ENCODE assay signal across 9 cellular contexts in the genomic region with DNA sequence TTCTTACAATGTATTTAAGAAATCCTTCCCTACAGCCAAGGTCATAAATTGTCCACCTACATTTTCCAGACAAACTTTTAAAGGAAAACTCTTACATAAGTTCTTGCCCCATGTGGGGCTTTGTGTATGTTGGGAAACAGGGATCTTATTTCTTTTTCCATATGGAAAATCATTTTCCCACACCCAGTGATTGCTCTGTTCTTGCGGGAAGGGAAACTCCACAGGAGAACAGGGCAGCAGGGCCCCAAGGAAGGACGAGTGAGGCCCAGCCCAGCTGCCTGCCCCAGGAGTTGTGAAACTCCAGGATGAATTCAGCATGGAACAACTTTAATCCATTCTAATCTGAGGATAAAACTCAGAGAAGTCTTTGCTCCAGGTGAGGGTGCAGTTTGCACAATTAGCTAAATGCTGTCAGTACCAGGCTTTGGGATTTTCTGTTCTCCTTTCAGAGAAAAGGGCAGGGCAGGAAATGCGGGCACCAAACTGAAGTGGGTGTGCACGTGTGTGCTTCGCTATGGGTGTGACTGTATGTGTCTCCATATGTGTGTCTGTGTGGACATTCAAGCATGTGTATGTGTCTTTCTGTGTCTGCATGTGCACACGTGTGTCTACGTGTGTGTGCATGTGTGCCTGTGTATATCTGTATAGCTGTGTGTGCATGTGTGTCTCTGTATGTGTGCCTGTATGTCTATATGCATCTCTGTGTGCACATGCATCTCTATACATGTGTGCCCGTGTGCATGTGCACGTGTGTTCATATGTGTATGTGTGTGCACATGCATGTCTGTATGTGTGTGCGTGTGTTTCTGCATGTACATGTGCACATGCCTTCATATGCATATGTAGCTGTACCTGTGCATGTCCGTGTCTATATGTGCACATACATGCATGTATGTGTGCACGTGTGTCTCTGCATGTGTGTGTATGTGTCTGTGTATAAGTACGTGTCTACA.
DNase-seq lines count a peak whose midpoint lies in the region; ATAC-seq, FAIRE-seq and TF ChIP-seq lines count a peak whose summit lies in the region.
"Had no signal": no experiment of that assay in that cellular context is flagged by ENCODE, and none has a peak within 500 bp of the region (broad histone marks: within the 10 kb centered on the region; RNA-seq: fewer than 3 reads in every experiment).

No MANE protein-coding gene starts in this region.

- intact Hi-C loops in spleen (cut with DNase I; ENCODE audit: low total_unique reads): no loop called here

- H3K36me3 ChIP-seq in SK-N-MC (ENCODE audit: insufficient read depth, low read length): no peaks in the 10 kb centered on the region
- no peaks in the 10 kb centered on the region for H3K36me3 ChIP-seq in spleen

- H3K27ac Mint-ChIP-seq in stimulated activated effector memory CD8-positive, alpha-beta T cell treated with anti-CD3 and anti-CD28 coated beads, Interleukin-12 subunit alpha, Interleukin-12 subunit beta, amount 100 ng/mL, for 72 hours: peak overlapping the region; percentile 13

- no peak overlapping the region for H3K4me3 Mint-ChIP-seq in stimulated activated effector memory CD8-positive, alpha-beta T cell treated with anti-CD3 and anti-CD28 coated beads, Interleukin-12 subunit alpha, Interleukin-12 subunit beta, amount 100 ng/mL, for 72 hours

- peaks cover 27% of the 10 kb centered on the region for H3K4me1 Mint-ChIP-seq in stimulated activated effector memory CD8-positive, alpha-beta T cell treated with anti-CD3 and anti-CD28 coated beads, Interleukin-12 subunit alpha, Interleukin-12 subunit beta, amount 100 ng/mL, for 72 hours

- H3K27me3 ChIP-seq in spleen (replicated peaks in 1 of 7): no peaks in the 10 kb centered on the region

- H3K9me3 Mint-ChIP-seq in stimulated activated effector memory CD8-positive, alpha-beta T cell treated with anti-CD3 and anti-CD28 coated beads, Interleukin-12 subunit alpha, Interleukin-12 subunit beta, amount 100 ng/mL, for 72 hours: no peaks in the 10 kb centered on the region

- TF ChIP-seq CTCF in HFF-Myc (IDR thresholded peaks at IDR 0.05; ENCODE audit: low read depth, low read length, missing control alignments): no peak
- TF ChIP-seq CTCF in foreskin fibroblast (IDR thresholded peaks at IDR 0.05; ENCODE audit: low read depth, low read length): no peak
- no peak for TF ChIP-seq CTCF in spleen (IDR thresholded peaks at IDR 0.05 in 8 of 11, conservative IDR thresholded peaks at IDR 0.05 in 3 of 11)

- DNase-seq in HFF-Myc (ENCODE audit: extremely low read depth, low read depth) (peak; percentile 48), SK-N-MC (ENCODE audit: low read depth, low spot score) (no peak), foreskin fibroblast (peak; percentile 87 to 93), GM19239 (ENCODE audit: insufficient read length, low spot score) (no peak), spleen (no peak), KBM-7 (no peak), mucosa of gallbladder (ENCODE audit: low spot score) (no peak)
- no peak for DNase-seq in stimulated activated effector memory CD8-positive, alpha-beta T cell treated with anti-CD3 and anti-CD28 coated beads, Interleukin-12 subunit alpha, Interleukin-12 subunit beta, amount 100 ng/mL, for 72 hours (ENCODE audit: low spot score in 2 of 2)

- peak overlapping the region; percentile 20 for H3K9ac ChIP-seq in SK-N-MC (ENCODE audit: insufficient read length)

- no peaks in the 10 kb centered on the region for H3K36me3 Mint-ChIP-seq in stimulated activated effector memory CD8-positive, alpha-beta T cell treated with anti-CD3 and anti-CD28 coated beads, Interleukin-12 subunit alpha, Interleukin-12 subunit beta, amount 100 ng/mL, for 72 hours

- no peak for TF ChIP-seq POLR2A in spleen (IDR thresholded peaks at IDR 0.05)

- no peak for ATAC-seq in stimulated activated effector memory CD8-positive, alpha-beta T cell treated with anti-CD3 and anti-CD28 coated beads, Interleukin-12 subunit alpha, Interleukin-12 subunit beta, amount 100 ng/mL, for 72 hours
- ATAC-seq: GM12878 had no signal

- peaks cover 0 to 22% (median 3%) of the 10 kb centered on the region in 6 donors for H3K4me1 ChIP-seq in spleen

- H3K27ac ChIP-seq in SK-N-MC (no peak overlapping the region), spleen (no peak overlapping the region)

- in situ Hi-C loops in KBM-7 (cut with MboI; ENCODE audit: low pct_unique_long_range_greater_than_20kb, low sequenced_read_pairs): no loop called here

- WGBS in spleen, 5 donors: 66 to 83% (median 76%) methylated on average over 13 of the region's 13 CpGs

- no peak for FAIRE-seq in GM19239 (lab: Jason Lieb, UNC)
- FAIRE-seq: GM12878 had no signal

- H3K9me3 ChIP-seq in SK-N-MC (ENCODE audit: low read depth, low read length) (no peaks in the 10 kb centered on the region), spleen (no peaks in the 10 kb centered on the region)

- H3K4me3 ChIP-seq in HFF-Myc (replicated peaks; ENCODE audit: low read depth, low read length) (peak overlapping the region; percentile 19), SK-N-MC (no peak overlapping the region), foreskin fibroblast (ENCODE audit: low read depth in 1 of 2, low read length in 2 of 2) (peak overlapping the region in 1 of 2 donors; percentile 10), spleen (no peak overlapping the region)
- H3K4me3 ChIP-seq: GM12878 had no signal

Comparison
In these comparisons a context has a peak if more than half of its experiments do, and no peak if none do; other contexts are left out.
1. DNase-seq: peak in HFF-Myc (single experiment) and foreskin fibroblast (2 of 2); none in SK-N-MC (single experiment), stimulated activated effector memory CD8-positive, alpha-beta T cell treated with anti-CD3 and anti-CD28 coated beads, Interleukin-12 subunit alpha, Interleukin-12 subunit beta, amount 100 ng/mL, for 72 hours (0 of 2), GM19239 (single experiment), spleen (single experiment), KBM-7 (single experiment) and mucosa of gallbladder (single experiment).